In genomic region chr7:83976302-83976701, GRCh38 we compare ENCODE assay signal across 8 cellular contexts.
DNase-seq lines count a peak whose midpoint lies in the region; ATAC-seq, FAIRE-seq and TF ChIP-seq lines count a peak whose summit lies in the region.

No MANE protein-coding gene starts in this region.

- H3K9ac ChIP-seq in KMS-11, result peak overlapping the region; percentile 37; the same call in 1 of the 2 replicates

- H3K27me3 ChIP-seq in heart right ventricle (no peaks in the 10 kb centered on the region), GM23338 (ENCODE audit: insufficient read depth) (no peaks in the 10 kb centered on the region), KMS-11 (ENCODE audit: insufficient read depth, low read depth) (no peaks in the 10 kb centered on the region), spleen (replicated peaks in 1 of 7) (no peaks in the 10 kb centered on the region)

- H3K4me2 ChIP-seq in GM23338 (no peak overlapping the region), KMS-11 (peak overlapping the region; percentile 64)

- H3K27ac ChIP-seq in heart right ventricle (no peak overlapping the region), GM23338 (ENCODE audit: low read depth) (no peak overlapping the region), KMS-11 (peak overlapping the region; percentile 53), spleen (no peak overlapping the region)

- no peaks in the 10 kb centered on the region for H3K9me2 ChIP-seq in GM23338 (ENCODE audit: insufficient read depth)

- ATAC-seq in heart right ventricle (no peak), left ventricle myocardium superior (no peak), GM23338 (no peak), SK-N-SH treated with all-trans-retinoic acid at 6 μM for 48 hours (peak; percentile 88)
- ATAC-seq in activated T-helper 17 cell treated with anti-CD3 and anti-CD28 coated beads, Interleukin-2, amount 50 U/mL, for 72 hours (replicated peaks), result no peak

- intact Hi-C loops in heart right ventricle (cut with DNase I), result loop anchor here (1.0 to 10.0 kb wide), 8 partner anchors 208 to 1047 kb away; no protein-coding TSS in a partner anchor
- intact Hi-C loops in left ventricle myocardium superior (cut with micrococcal nuclease), result loop anchor here (2.0 to 10.0 kb wide), 3 partner anchors 212 to 1046 kb away; no protein-coding TSS in a partner anchor
- intact Hi-C loops in spleen (cut with DNase I; ENCODE audit: low total_unique reads), result loop anchor here (5.0 kb wide), 1 partner anchor 1041 kb away; no protein-coding TSS in a partner anchor

- no peaks in the 10 kb centered on the region for H3F3A ChIP-seq in GM23338 (replicated peaks; ENCODE audit: low read depth)

- no peak overlapping the region for H3K4me3 Mint-ChIP-seq in GM23338
- H3K4me3 Mint-ChIP-seq in activated T-helper 17 cell treated with anti-CD3 and anti-CD28 coated beads, Interleukin-2, amount 50 U/mL, for 72 hours, result no peak overlapping the region

- no peaks in the 10 kb centered on the region for H3K9me3 Mint-ChIP-seq in GM23338
- H3K9me3 Mint-ChIP-seq in activated T-helper 17 cell treated with anti-CD3 and anti-CD28 coated beads, Interleukin-2, amount 50 U/mL, for 72 hours, result no peaks in the 10 kb centered on the region

- no peaks in the 10 kb centered on the region for H3K36me3 ChIP-seq in heart right ventricle
- no peaks in the 10 kb centered on the region for H3K36me3 ChIP-seq in GM23338 (ENCODE audit: insufficient read depth)
- H3K36me3 ChIP-seq in KMS-11 (ENCODE audit: insufficient read depth), result no peaks in the 10 kb centered on the region
- H3K36me3 ChIP-seq in spleen, result no peaks in the 10 kb centered on the region

- H3K27ac Mint-ChIP-seq in GM23338, result no peak overlapping the region
- H3K27ac Mint-ChIP-seq in activated T-helper 17 cell treated with anti-CD3 and anti-CD28 coated beads, Interleukin-2, amount 50 U/mL, for 72 hours, result no peak overlapping the region

- TF ChIP-seq CTCF in heart right ventricle (IDR thresholded peaks at IDR 0.05), result peak; percentile 25 to 83 (median 69)
- peak; percentile 54 to 81 for TF ChIP-seq CTCF in GM23338 (conservative IDR thresholded peaks at IDR 0.05; ENCODE audit: low read depth in 2 of 2)
- TF ChIP-seq CTCF in KMS-11 (conservative IDR thresholded peaks at IDR 0.05; ENCODE audit: low read depth, low read length), result peak; percentile 86
- TF ChIP-seq CTCF in spleen (IDR thresholded peaks at IDR 0.05 in 8 of 11, conservative IDR thresholded peaks at IDR 0.05 in 3 of 11), result peak in 10 of 11 experiments; percentile 15 to 68 (median 58)

- H4K20me1 ChIP-seq in GM23338 (replicated peaks; ENCODE audit: insufficient read depth), result no peaks in the 10 kb centered on the region
- H4K20me1 ChIP-seq in KMS-11 (ENCODE audit: insufficient read depth), result no peaks in the 10 kb centered on the region

- H3K9me3 ChIP-seq in heart right ventricle (no peaks in the 10 kb centered on the region), spleen (no peaks in the 10 kb centered on the region)

- FAIRE-seq in frontal cortex (lab: Jason Lieb, UNC), result peak; percentile 96

- H2AFZ ChIP-seq in GM23338 (no peak overlapping the region), KMS-11 (ENCODE audit: low read depth) (peak overlapping the region; percentile 65; the same call in 1 of the 2 replicates)

- H3K27me3 Mint-ChIP-seq in GM23338 (ENCODE audit: insufficient read depth, low read depth, poor library complexity), result no peaks in the 10 kb centered on the region
- no peaks in the 10 kb centered on the region for H3K27me3 Mint-ChIP-seq in activated T-helper 17 cell treated with anti-CD3 and anti-CD28 coated beads, Interleukin-2, amount 50 U/mL, for 72 hours

- H3K4me3 ChIP-seq in heart right ventricle, result no peak overlapping the region
- H3K4me3 ChIP-seq in GM23338, result no peak overlapping the region
- H3K4me3 ChIP-seq in KMS-11 (IDR thresholded peaks at IDR 0.05; ENCODE audit: insufficient read depth, low read depth, low read length), result no peak overlapping the region
- H3K4me3 ChIP-seq in spleen, result no peak overlapping the region

- H3K4me1 ChIP-seq in heart right ventricle (no peaks in the 10 kb centered on the region), GM23338 (ENCODE audit: insufficient read depth) (no peaks in the 10 kb centered on the region), KMS-11 (ENCODE audit: low read depth, poor library complexity, severe bottlenecking) (peaks cover 21% of the 10 kb centered on the region), spleen (no peaks in the 10 kb centered on the region)

- DNase-seq in heart right ventricle (peak in 1 of 2 donors; percentile 4), left ventricle myocardium superior (no peak), GM23338 (ENCODE audit: low spot score) (peak; percentile 24), frontal cortex (ENCODE audit: low spot score in 2 of 2) (peak in 1 of 2 donors; percentile 14), spleen (no peak)

- H3K4me1 Mint-ChIP-seq in GM23338, result peaks cover 8% of the 10 kb centered on the region; the same call in 2 of the 3 replicates
- H3K4me1 Mint-ChIP-seq in activated T-helper 17 cell treated with anti-CD3 and anti-CD28 coated beads, Interleukin-2, amount 50 U/mL, for 72 hours, result no peaks in the 10 kb centered on the region

- TF ChIP-seq POLR2A in spleen (IDR thresholded peaks at IDR 0.05), result no peak

- H3K79me2 ChIP-seq in GM23338 (replicated peaks; ENCODE audit: insufficient read depth) (no peaks in the 10 kb centered on the region), KMS-11 (ENCODE audit: insufficient read depth, low read depth) (no peaks in the 10 kb centered on the region)

- H3K36me3 Mint-ChIP-seq in GM23338 (ENCODE audit: low read depth), result peaks cover 12% of the 10 kb centered on the region; the same call in 2 of the 3 replicates
- H3K36me3 Mint-ChIP-seq in activated T-helper 17 cell treated with anti-CD3 and anti-CD28 coated beads, Interleukin-2, amount 50 U/mL, for 72 hours (ENCODE audit: low read depth), result no peaks in the 10 kb centered on the region

TF ChIP-seq in GM23338, 12 proteins besides CTCF, POLR2A, EP300 and RAD21:
- TF ChIP-seq CREB1 (CRISPR knock-in tag; IDR thresholded peaks at IDR 0.05; ENCODE audit: low read depth) (no peak), ZNF331 (CRISPR knock-in tag; IDR thresholded peaks at IDR 0.05; ENCODE audit: low read depth) (no peak)

TF ChIP-seq in SK-N-SH treated with all-trans-retinoic acid at 6 μM for 48 hours, 23 proteins besides CTCF, POLR2A, EP300 and RAD21:
- 0 out of 2 replicates have a peak, but pooled peaks have one; percentile 12 for TF ChIP-seq ISL1 (CRISPR knock-in tag; IDR thresholded peaks at IDR 0.05)
- TF ChIP-seq TCF4 (CRISPR knock-in tag; IDR thresholded peaks at IDR 0.05; ENCODE audit: borderline replicate concordance), result peak; percentile 83
- no peak for TF ChIP-seq SNAI2 (CRISPR knock-in tag; IDR thresholded peaks at IDR 0.05)
